Comparison of ENCODE assay signal across 1 cellular context in genomic region chr7:17871815-17872533, GRCh38.
TF ChIP-seq lines count a peak whose summit lies in the region.

No MANE protein-coding gene starts in this region.

TF ChIP-seq in GM12878, 131 proteins besides CTCF, POLR2A, EP300 and RAD21:
- TF ChIP-seq JUNB (IDR thresholded peaks at IDR 0.05) (peak; percentile 91), IRF4 (IDR thresholded peaks at IDR 0.05; ENCODE audit: low read depth, low read length) (peak; percentile 12; the same call in 1 of the 2 replicates), SRF (IDR thresholded peaks at IDR 0.05; ENCODE audit: low read depth in 2 of 2, low read length in 2 of 2) (no peak), NFXL1 (IDR thresholded peaks at IDR 0.05; ENCODE audit: borderline replicate concordance) (no peak), SREBF2 (IDR thresholded peaks at IDR 0.05; ENCODE audit: low read length) (no peak), BCL3 (IDR thresholded peaks at IDR 0.05; ENCODE audit: borderline replicate concordance, insufficient read depth, low read depth, low read length, poor library complexity, severe bottlenecking) (no peak), ZNF207 (IDR thresholded peaks at IDR 0.05; ENCODE audit: borderline replicate concordance) (no peak), CREM (IDR thresholded peaks at IDR 0.05; ENCODE audit: low read depth) (0 out of 2 replicates have a peak, but pooled peaks have one; percentile 18), CEBPZ (IDR thresholded peaks at IDR 0.05; ENCODE audit: low read depth, low read length) (no peak)
